Comparison of ENCODE assay signal across 1 cellular context in genomic region chr6:13710552-13711383, GRCh38.
TF ChIP-seq lines count a peak whose summit lies in the region.

No MANE protein-coding gene starts in this region.

TF ChIP-seq in HepG2, 621 proteins besides CTCF, POLR2A, EP300 and RAD21 (continued from another document and continues in another):
- TF ChIP-seq ZNF724P (CRISPR knock-in tag; IDR thresholded peaks at IDR 0.05; ENCODE audit: borderline replicate concordance) (0 out of 2 replicates have a peak, but pooled peaks have one; percentile 44), KLF12 (CRISPR knock-in tag; IDR thresholded peaks at IDR 0.05; ENCODE audit: borderline replicate concordance) (0 out of 2 replicates have a peak, but pooled peaks have one; percentile 13), ZNF619 (CRISPR knock-in tag; IDR thresholded peaks at IDR 0.05) (peak; percentile 93), KDM4B (CRISPR knock-in tag; IDR thresholded peaks at IDR 0.05) (no peak), ZFP37 (CRISPR knock-in tag; IDR thresholded peaks at IDR 0.05; ENCODE audit: borderline replicate concordance) (no peak), TFE3 (CRISPR knock-in tag; IDR thresholded peaks at IDR 0.05) (no peak), HNF4A (CRISPR knock-in tag; IDR thresholded peaks at IDR 0.05) (no peak), ZNF350 (CRISPR knock-in tag; IDR thresholded peaks at IDR 0.05; ENCODE audit: borderline replicate concordance, low read depth) (peak; percentile 38; the same call in 1 of the 2 replicates), ZSCAN31 (CRISPR knock-in tag; IDR thresholded peaks at IDR 0.05; ENCODE audit: low read depth) (peak; percentile 71), HIVEP1 (CRISPR knock-in tag; IDR thresholded peaks at IDR 0.05) (no peak), ZNF12 (CRISPR knock-in tag; IDR thresholded peaks at IDR 0.05) (no peak), PRDM10 (CRISPR knock-in tag; IDR thresholded peaks at IDR 0.05; ENCODE audit: low read depth) (no peak), MLX (CRISPR knock-in tag; IDR thresholded peaks at IDR 0.05) (no peak), HDAC2 (CRISPR knock-in tag; IDR thresholded peaks at IDR 0.05) (peak; percentile 50; the same call in 1 of the 2 replicates), CBX5 (CRISPR knock-in tag; IDR thresholded peaks at IDR 0.05; ENCODE audit: borderline replicate concordance) (no peak), POLR2AphosphoS2 (IDR thresholded peaks at IDR 0.05; ENCODE audit: low read depth, low read length) (0 out of 2 replicates have a peak, but pooled peaks have one; percentile 52), ZNF770 (CRISPR knock-in tag; IDR thresholded peaks at IDR 0.05) (no peak), PRDM15 (CRISPR knock-in tag; IDR thresholded peaks at IDR 0.05) (peak; percentile 34; the same call in 1 of the 2 replicates), SAP130 (CRISPR knock-in tag; IDR thresholded peaks at IDR 0.05; ENCODE audit: low read depth) (peak; percentile 87), SMAD3 (CRISPR knock-in tag; IDR thresholded peaks at IDR 0.05) (no peak), ISX (CRISPR knock-in tag; conservative IDR thresholded peaks at IDR 0.05) (no peak), TFDP1 (CRISPR knock-in tag; IDR thresholded peaks at IDR 0.05; ENCODE audit: borderline replicate concordance) (peak; percentile 28; the same call in 1 of the 2 replicates), HNRNPL (IDR thresholded peaks at IDR 0.05; ENCODE audit: low read depth, low read length) (0 out of 2 replicates have a peak, but pooled peaks have one; percentile 27), STAT5B (CRISPR knock-in tag; IDR thresholded peaks at IDR 0.05) (no peak), ZNF567 (CRISPR knock-in tag; IDR thresholded peaks at IDR 0.05; ENCODE audit: borderline replicate concordance) (0 out of 2 replicates have a peak, but pooled peaks have one; percentile 51), TEAD3 (CRISPR knock-in tag; optimal IDR thresholded peaks at IDR 0.05; ENCODE audit: borderline replicate concordance) (no peak), ZNF576 (CRISPR knock-in tag; IDR thresholded peaks at IDR 0.05) (no peak), PTBP1 (IDR thresholded peaks at IDR 0.05; ENCODE audit: low read depth, low read length, poor library complexity, severe bottlenecking) (no peak), HBP1 (CRISPR knock-in tag; IDR thresholded peaks at IDR 0.05; ENCODE audit: low read depth) (no peak), ZNF703 (CRISPR knock-in tag; IDR thresholded peaks at IDR 0.05; ENCODE audit: borderline replicate concordance) (no peak), KAT7 (CRISPR knock-in tag; IDR thresholded peaks at IDR 0.05; ENCODE audit: borderline replicate concordance) (peak; percentile 53; the same call in 1 of the 2 replicates), NFE2L2 (IDR thresholded peaks at IDR 0.05; ENCODE audit: low read length) (no peak), CHD2 (IDR thresholded peaks at IDR 0.05; ENCODE audit: low read depth, low read length) (peak; percentile 36; the same call in 1 of the 2 replicates), THAP8 (CRISPR knock-in tag; IDR thresholded peaks at IDR 0.05; ENCODE audit: borderline replicate concordance) (no peak), ZNF282 (IDR thresholded peaks at IDR 0.05; ENCODE audit: partially characterized antibody) (no peak), AHR (CRISPR knock-in tag; IDR thresholded peaks at IDR 0.05) (0 out of 2 replicates have a peak, but pooled peaks have one; percentile 57)
